22 cellular contexts compared by ENCODE assay signal in genomic region chr3:43062556-43063040, GRCh38. TPM values are rescaled to one million over a fixed set of nuclear protein-coding genes. Genes with fewer than 3 reads are reported as not detected.
DNase-seq lines count a peak whose midpoint lies in the region; ATAC-seq and TF ChIP-seq lines count a peak whose summit lies in the region.
"Had no signal": no experiment of that assay in that cellular context is flagged by ENCODE, and none has a peak within 500 bp of the region (broad histone marks: within the 10 kb centered on the region; RNA-seq: fewer than 3 reads in every experiment).

No MANE protein-coding gene starts in this region.

- WGBS in heart left ventricle, 4 donors = 48 to 56% (median 52%) methylated on average over 8 of the region's 8 CpGs
- 73 to 88% methylated on average over 8 of the region's 8 CpGs for WGBS in thyroid gland, 2 donors

- H3K27me3 ChIP-seq in heart left ventricle (no peaks in the 10 kb centered on the region), upper lobe of right lung (no peaks in the 10 kb centered on the region), thyroid gland (no peaks in the 10 kb centered on the region)
- H3K27me3 ChIP-seq: ovary had no signal

- no peaks in the 10 kb centered on the region for H3K36me3 ChIP-seq in heart left ventricle
- no peaks in the 10 kb centered on the region for H3K36me3 ChIP-seq in upper lobe of right lung
- no peaks in the 10 kb centered on the region for H3K36me3 ChIP-seq in thyroid gland
- H3K36me3 ChIP-seq: ovary had no signal

- ATAC-seq in heart left ventricle (peak in 3 of 4 donors; percentile 26 to 62 (median 34)), upper lobe of right lung (peak; percentile 19)
- ATAC-seq: left colon, PC-3 had no signal

- no peaks in the 10 kb centered on the region for H3K9me3 Mint-ChIP-seq in activated CD4-positive, alpha-beta T cell treated with anti-CD3 and anti-CD28 coated beads, Interleukin-2, amount 10 ng/mL, durations not matched to agents 24 days and 14 days

- TF ChIP-seq CTCF in heart left ventricle (IDR thresholded peaks at IDR 0.05) = no peak
- TF ChIP-seq CTCF in upper lobe of right lung (IDR thresholded peaks at IDR 0.05) = no peak
- TF ChIP-seq CTCF in thyroid gland (IDR thresholded peaks at IDR 0.05) = no peak

- no peaks in the 10 kb centered on the region for H3K27me3 Mint-ChIP-seq in activated CD4-positive, alpha-beta T cell treated with anti-CD3 and anti-CD28 coated beads, Interleukin-2, amount 10 ng/mL, durations not matched to agents 24 days and 14 days

- no peaks in the 10 kb centered on the region for H3K4me1 Mint-ChIP-seq in activated CD4-positive, alpha-beta T cell treated with anti-CD3 and anti-CD28 coated beads, Interleukin-2, amount 10 ng/mL, durations not matched to agents 24 days and 14 days

- intact Hi-C loops in activated CD4-positive, alpha-beta T cell treated with anti-CD3 and anti-CD28 coated beads, Interleukin-2, amount 10 ng/mL, durations not matched to agents 24 days and 14 days (cut with micrococcal nuclease) = no loop called here
- intact Hi-C loops in heart left ventricle (cut with DNase I) = no loop called here
- intact Hi-C loops in upper lobe of right lung (cut with DNase I) = no loop called here
- intact Hi-C loops in thyroid gland (cut with DNase I) = no loop called here

- H3K27ac Mint-ChIP-seq in activated CD4-positive, alpha-beta T cell treated with anti-CD3 and anti-CD28 coated beads, Interleukin-2, amount 10 ng/mL, durations not matched to agents 24 days and 14 days = no peak overlapping the region

- H3K36me3 Mint-ChIP-seq in activated CD4-positive, alpha-beta T cell treated with anti-CD3 and anti-CD28 coated beads, Interleukin-2, amount 10 ng/mL, durations not matched to agents 24 days and 14 days (ENCODE audit: low read depth) = no peaks in the 10 kb centered on the region

- DNase-seq in activated CD4-positive, alpha-beta T cell treated with anti-CD3 and anti-CD28 coated beads, Interleukin-2, amount 10 ng/mL, durations not matched to agents 24 days and 14 days = peak; percentile 43
- DNase-seq in activated CD4-positive, alpha-beta T cell treated with anti-CD3 and anti-CD28 coated beads, Interleukin-2, amount 50 U/mL, for 48 hours = no peak
- DNase-seq in amniotic epithelial cell (ENCODE audit: low read depth) (peak; percentile 51), heart left ventricle (no peak), upper lobe of right lung (no peak), kidney tubule cell (ENCODE audit: low spot score) (no peak), thyroid gland (no peak), GM19240 (ENCODE audit: insufficient read length, low spot score) (no peak)
- DNase-seq: 8988T; activated T-cell treated with anti-CD3 and anti-CD28 coated beads, Interleukin-2, amount 50 U/mL, for 48 hours; central memory CD4-positive, alpha-beta T cell; DMS153; effector CD4-positive, alpha-beta T cell; H7; hippocampal formation; left colon; NCI-H1048; NCI-H526 treated with DMSO at 0.1 percent for 48 hours; ovary; PC-3; stimulated activated CD4-positive, alpha-beta T cell treated with anti-CD3 and anti-CD28 coated beads, Interleukin-4, amount 100 ng/mL, for 24 hours had no signal

- no peaks in the 10 kb centered on the region for H3K4me1 ChIP-seq in heart left ventricle
- H3K4me1 ChIP-seq in upper lobe of right lung = no peaks in the 10 kb centered on the region
- no peaks in the 10 kb centered on the region for H3K4me1 ChIP-seq in thyroid gland

- TF ChIP-seq POLR2A in heart left ventricle (IDR thresholded peaks at IDR 0.05) (no peak), thyroid gland (IDR thresholded peaks at IDR 0.05) (no peak)

- H3K9me3 ChIP-seq in heart left ventricle = peaks cover 0 to 16% (median 0%) of the 10 kb centered on the region in 12 donors
- no peaks in the 10 kb centered on the region for H3K9me3 ChIP-seq in upper lobe of right lung
- no peaks in the 10 kb centered on the region for H3K9me3 ChIP-seq in thyroid gland
- H3K9me3 ChIP-seq: ovary had no signal

- H3K27ac ChIP-seq in heart left ventricle (no peak overlapping the region), upper lobe of right lung (no peak overlapping the region), thyroid gland (no peak overlapping the region)
- H3K27ac ChIP-seq: C4-2B, ovary had no signal

- H3K4me3 Mint-ChIP-seq in activated CD4-positive, alpha-beta T cell treated with anti-CD3 and anti-CD28 coated beads, Interleukin-2, amount 10 ng/mL, durations not matched to agents 24 days and 14 days = no peak overlapping the region

- no peak overlapping the region for H3K4me3 ChIP-seq in heart left ventricle
- H3K4me3 ChIP-seq in upper lobe of right lung = no peak overlapping the region
- no peak overlapping the region for H3K4me3 ChIP-seq in thyroid gland (replicated peaks in 1 of 3)
- H3K4me3 ChIP-seq: ovary had no signal

RNA-seq across cellular contexts. Expression of gene POMGNT2, which starts 43.3 kb away (rescaled TPM):
- 8.3 and 8.8 TPM in 2 replicates for total RNA-seq in activated CD4-positive, alpha-beta T cell treated with anti-CD3 and anti-CD28 coated beads, Interleukin-2, amount 10 ng/mL, durations not matched to agents 24 days and 14 days
- total RNA-seq in heart left ventricle (10 to 100 TPM; 13.8 to 36.0 (median 18.5) TPM), upper lobe of right lung (10.8 TPM), thyroid gland (10 to 100 TPM; 17.1 to 30.1 (median 23.5) TPM)
- 10 to 100 TPM in 1 of 2 donors, 1 to 10 TPM in 1; 9.1 to 22.4 TPM for polyA plus RNA-seq in heart left ventricle

Comparison
In these comparisons a context has a peak if more than half of its experiments do, and no peak if none do; other contexts are left out.
1. DNase-seq: peak in activated CD4-positive, alpha-beta T cell treated with anti-CD3 and anti-CD28 coated beads, Interleukin-2, amount 10 ng/mL, durations not matched to agents 24 days and 14 days (single experiment) and amniotic epithelial cell (single experiment); none in activated CD4-positive, alpha-beta T cell treated with anti-CD3 and anti-CD28 coated beads, Interleukin-2, amount 50 U/mL, for 48 hours (0 of 2), heart left ventricle (0 of 5), upper lobe of right lung (single experiment), kidney tubule cell (single experiment), thyroid gland (0 of 2) and GM19240 (single experiment).